In genomic region chr14:73208390-73208789, GRCh38 we compare ENCODE assay signal across 1 cellular context.
TF ChIP-seq lines count a peak whose summit lies in the region.

No MANE protein-coding gene starts in this region.

TF ChIP-seq in HCT116, 20 proteins besides CTCF, POLR2A, EP300 and RAD21 (continued from another document):
- TF ChIP-seq ZBTB33 (IDR thresholded peaks at IDR 0.05; ENCODE audit: extremely low read depth, insufficient replicate concordance, low read length) (no peak), FOSL1 (IDR thresholded peaks at IDR 0.05; ENCODE audit: low read depth) (no peak), ZFX (IDR thresholded peaks at IDR 0.05) (no peak), YY1 (IDR thresholded peaks at IDR 0.05; ENCODE audit: extremely low read depth, insufficient replicate concordance, low read depth, low read length) (no peak), EGR1 (IDR thresholded peaks at IDR 0.05; ENCODE audit: low read depth) (no peak), REST (IDR thresholded peaks at IDR 0.05; ENCODE audit: low read depth) (no peak)
